Comparison of ENCODE assay signal across 13 cellular contexts in the genomic region with DNA sequence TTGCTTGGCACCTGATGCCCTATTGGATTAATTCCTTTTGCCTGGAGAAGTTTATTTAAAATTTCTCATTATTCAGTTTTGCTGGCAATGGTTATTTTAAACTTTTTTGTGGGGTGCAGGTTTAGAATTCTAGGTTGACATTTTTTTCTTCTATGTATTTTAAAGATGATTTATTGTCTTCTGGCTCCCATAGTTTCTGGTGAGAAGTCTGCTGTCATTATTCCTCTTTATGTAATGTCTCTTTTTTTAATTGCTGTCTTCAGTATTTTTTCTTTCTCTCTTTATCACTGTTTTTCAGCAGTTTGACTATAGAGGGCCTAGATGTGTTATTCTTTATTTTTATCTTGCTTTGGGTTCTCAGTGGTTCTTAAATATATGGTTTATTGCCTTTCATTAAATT. TPM values are rescaled to one million over a fixed set of nuclear protein-coding genes. Genes with fewer than 3 reads are reported as not detected.
DNase-seq lines count a peak whose midpoint lies in the region; ATAC-seq and TF ChIP-seq lines count a peak whose summit lies in the region.
"Had no signal": no experiment of that assay in that cellular context is flagged by ENCODE, and none has a peak within 500 bp of the region (broad histone marks: within the 10 kb centered on the region; RNA-seq: fewer than 3 reads in every experiment).

No MANE protein-coding gene starts in this region.

- no peak for ATAC-seq in GM18520 (IDR thresholded peaks at IDR 0.05; ENCODE audit: unreplicated experiment)
- ATAC-seq in foreskin keratinocyte = no peak
- no peak for ATAC-seq in HG03378 (IDR thresholded peaks at IDR 0.05; ENCODE audit: unreplicated experiment)
- ATAC-seq: left cardiac atrium had no signal

- H3K27me3 ChIP-seq in SK-N-SH (ENCODE audit: insufficient read depth) = no peaks in the 10 kb centered on the region
- no peaks in the 10 kb centered on the region for H3K27me3 ChIP-seq in fibroblast of lung (ENCODE audit: control insufficient read depth, insufficient read depth, low read length)
- no peaks in the 10 kb centered on the region for H3K27me3 ChIP-seq in foreskin keratinocyte
- H3K27me3 ChIP-seq: neutrophil had no signal

- H2AFZ ChIP-seq in SK-N-SH (ENCODE audit: low read depth) (no peak overlapping the region), fibroblast of lung (ENCODE audit: low read length) (no peak overlapping the region)

- H3K79me2 ChIP-seq in SK-N-SH (ENCODE audit: insufficient read depth) = peaks cover 98% of the 10 kb centered on the region
- H3K79me2 ChIP-seq in fibroblast of lung (ENCODE audit: control insufficient read depth, insufficient read depth, low read length) = peaks cover 78% of the 10 kb centered on the region

- no peak overlapping the region for H3K4me2 ChIP-seq in SK-N-SH
- no peak overlapping the region for H3K4me2 ChIP-seq in fibroblast of lung (ENCODE audit: extremely low read depth, insufficient read depth, low read length)

- peak; percentile 44 for DNase-seq in NCI-H2171 treated with DMSO at 0.1 percent for 48 hours (lab: John Stamatoyannopoulos, UW)
- DNase-seq in NCI-H2171 (lab: John Stamatoyannopoulos, UW) = no peak
- DNase-seq in EH (ENCODE audit: low read depth) = peak; percentile 45
- DNase-seq in SK-N-SH = peak; percentile 16
- DNase-seq in fibroblast of lung (ENCODE audit: low read depth in 2 of 2) = peak; percentile 27 to 39
- no peak for DNase-seq in foreskin keratinocyte
- DNase-seq: activated CD4-positive, alpha-beta T cell treated with anti-CD3 and anti-CD28 coated beads, Interleukin-2, amount 50 U/mL, for 48 hours; left cardiac atrium; NCI-H524 treated with DMSO at 0.1 percent for 48 hours; stimulated activated CD4-positive, alpha-beta T cell treated with anti-CD3 and anti-CD28 coated beads, Interleukin-12 subunit alpha, Interleukin-12 subunit beta, amount 100 ng/mL, for 4 hours had no signal

- H3K9ac ChIP-seq in SK-N-SH (no peak overlapping the region), fibroblast of lung (ENCODE audit: insufficient read depth, low read length) (no peak overlapping the region)

- POLR2A ChIA-PET in SK-N-SH (lab: Yijun Ruan, JAX) = no interaction called here

- H3K4me1 ChIP-seq in SK-N-SH (ENCODE audit: control insufficient read depth in 1 of 2, insufficient read depth in 2 of 2, low read depth in 1 of 2, low read length in 1 of 2) (peaks cover 0 to 9% of the 10 kb centered on the region in 2 experiments; a peak in 2 of 4 replicates), fibroblast of lung (ENCODE audit: control insufficient read depth, extremely low read depth, insufficient read depth, low read length) (peaks cover 14% of the 10 kb centered on the region), foreskin keratinocyte (peaks cover 14% of the 10 kb centered on the region)

- no peak overlapping the region for H3K27ac ChIP-seq in SK-N-SH (ENCODE audit: low read depth in 2 of 2, low read length in 1 of 2)
- no peak overlapping the region for H3K27ac ChIP-seq in fibroblast of lung (ENCODE audit: insufficient read depth, low read length)
- no peak overlapping the region for H3K27ac ChIP-seq in foreskin keratinocyte

- H3K4me3 ChIP-seq in SK-N-SH (ENCODE audit: low read depth in 2 of 2, low read length in 1 of 2) (no peak overlapping the region), fibroblast of lung (replicated peaks in 1 of 4; ENCODE audit: control extremely low read depth in 1 of 4, insufficient read depth in 1 of 4, low read depth in 3 of 4, low read length in 4 of 4) (no peak overlapping the region)

- TF ChIP-seq EP300 in SK-N-SH (IDR thresholded peaks at IDR 0.05; ENCODE audit: borderline replicate concordance in 1 of 2, low read depth in 1 of 2, low read length in 1 of 2) = no peak

- H4K20me1 ChIP-seq in SK-N-SH (ENCODE audit: insufficient read depth) = no peaks in the 10 kb centered on the region
- H4K20me1 ChIP-seq in fibroblast of lung (ENCODE audit: control insufficient read depth, extremely low read depth, insufficient read depth, low read length) = no peaks in the 10 kb centered on the region

- peaks cover 31% of the 10 kb centered on the region for H3F3A ChIP-seq in SK-N-SH (replicated peaks; ENCODE audit: insufficient read depth)

- H3K36me3 ChIP-seq in SK-N-SH (replicated peaks in 1 of 2; ENCODE audit: control insufficient read depth in 1 of 2, insufficient read depth in 2 of 2, low read length in 1 of 2) (peaks cover 13 to 54% of the 10 kb centered on the region in 2 experiments), fibroblast of lung (ENCODE audit: control insufficient read depth, insufficient read depth, low read length) (no peaks in the 10 kb centered on the region)
- H3K36me3 ChIP-seq: neutrophil had no signal

- no peak for TF ChIP-seq RAD21 in SK-N-SH (IDR thresholded peaks at IDR 0.05; ENCODE audit: low read length)

- H3K9me2 ChIP-seq in SK-N-SH = no peaks in the 10 kb centered on the region

- TF ChIP-seq CTCF in SK-N-SH (IDR thresholded peaks at IDR 0.05) (no peak), fibroblast of lung (conservative IDR thresholded peaks at IDR 0.05 in 1 of 2, IDR thresholded peaks at IDR 0.05 in 1 of 2; ENCODE audit: low read depth in 1 of 2, low read length in 2 of 2) (no peak), foreskin keratinocyte (conservative IDR thresholded peaks at IDR 0.05) (no peak)

- CTCF ChIA-PET in SK-N-SH (lab: Yijun Ruan, JAX) = no interaction called here

- H3K9me3 ChIP-seq in SK-N-SH (peaks cover 13% of the 10 kb centered on the region), fibroblast of lung (ENCODE audit: control insufficient read depth, insufficient read depth, low read depth, low read length) (no peaks in the 10 kb centered on the region)
- H3K9me3 ChIP-seq: neutrophil had no signal

TF ChIP-seq in SK-N-SH, 30 proteins besides CTCF, POLR2A, EP300 and RAD21:
- TF ChIP-seq YY1 (IDR thresholded peaks at IDR 0.05; ENCODE audit: low read depth) = no peak
- TF ChIP-seq, protein P1, sequence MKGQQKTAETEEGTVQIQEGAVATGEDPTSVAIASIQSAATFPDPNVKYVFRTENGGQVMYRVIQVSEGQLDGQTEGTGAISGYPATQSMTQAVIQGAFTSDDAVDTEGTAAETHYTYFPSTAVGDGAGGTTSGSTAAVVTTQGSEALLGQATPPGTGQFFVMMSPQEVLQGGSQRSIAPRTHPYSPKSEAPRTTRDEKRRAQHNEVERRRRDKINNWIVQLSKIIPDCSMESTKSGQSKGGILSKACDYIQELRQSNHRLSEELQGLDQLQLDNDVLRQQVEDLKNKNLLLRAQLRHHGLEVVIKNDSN (IDR thresholded peaks at IDR 0.05; ENCODE audit: borderline replicate concordance, low read depth) = peak; percentile 40

RNA-seq across cellular contexts. Expression of a gene that starts 33.2 kb away (rescaled TPM):
- polyA plus RNA-seq in SK-N-SH (2012; rRNA removed) (3.3 and 3.5 TPM in 2 replicates), fibroblast of lung (14.5 and 15.9 TPM in 2 replicates), foreskin keratinocyte (2.8 and 4.2 TPM in 2 replicates)
- polyA plus RNA-seq in SK-N-SH (2012; cell fraction: cytosol; rRNA removed) = 4.3 and 4.8 TPM in 2 replicates
- polyA plus RNA-seq in SK-N-SH (2012; cell fraction: nucleus; rRNA removed) = 3.7 and 5.1 TPM in 2 replicates
- total RNA-seq in fibroblast of lung (25.4 and 34.3 TPM in 2 replicates), foreskin keratinocyte (28.4 and 29.3 TPM in 2 replicates)
- polyA plus RNA-seq in fibroblast of lung (2012) = 7.3 and 8.4 TPM in 2 replicates
- 8.9 and 11.2 TPM in 2 replicates for polyA minus RNA-seq in fibroblast of lung (ENCODE audit: low replicate concordance)

Comparison
In these comparisons a context has a peak if more than half of its experiments do, and no peak if none do; other contexts are left out.
1. DNase-seq: peak in NCI-H2171 treated with DMSO at 0.1 percent for 48 hours (single experiment), EH (single experiment), SK-N-SH (single experiment) and fibroblast of lung (2 of 2); none in NCI-H2171 (single experiment) and foreskin keratinocyte (0 of 2).